Comparison of ENCODE assay signal across 20 cellular contexts in the genomic region with DNA sequence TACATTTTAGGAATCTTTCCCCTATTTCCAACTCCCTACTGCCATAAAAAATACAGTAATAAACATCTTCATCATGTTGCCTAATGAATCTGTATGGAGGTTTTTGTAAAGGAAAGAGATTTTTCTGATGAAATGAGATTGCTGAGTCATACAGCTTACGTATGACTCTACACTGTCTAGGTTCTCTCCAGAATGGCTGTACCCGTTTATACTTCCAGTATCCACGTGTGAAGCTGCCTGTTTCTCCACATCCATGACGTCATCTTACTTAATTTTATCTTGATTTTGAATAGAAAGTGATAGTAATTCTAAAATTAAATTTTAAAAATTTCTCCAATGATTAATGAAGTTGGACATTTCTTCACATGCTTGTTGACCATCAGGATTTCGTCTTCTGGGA.
DNase-seq lines count a peak whose midpoint lies in the region; ATAC-seq, FAIRE-seq and TF ChIP-seq lines count a peak whose summit lies in the region.
"Had no signal": no experiment of that assay in that cellular context is flagged by ENCODE, and none has a peak within 500 bp of the region (broad histone marks: within the 10 kb centered on the region; RNA-seq: fewer than 3 reads in every experiment).

No MANE protein-coding gene starts in this region.

- no peak overlapping the region for H3K4me3 Mint-ChIP-seq in WTC11
- H3K4me3 Mint-ChIP-seq: stimulated activated naive CD8-positive, alpha-beta T cell treated with anti-CD3 and anti-CD28 coated beads, Interleukin-15, amount 100 ng/mL, for 72 hours had no signal

- no peak overlapping the region for H3K27ac ChIP-seq in GM12878 (ENCODE audit: control insufficient read depth, insufficient read depth)
- H3K27ac ChIP-seq: esophagus muscularis mucosa, PC-9 had no signal

- H3K4me1 ChIP-seq in GM12878 (ENCODE audit: control insufficient read depth, insufficient read depth, low read length), result no peaks in the 10 kb centered on the region
- H3K4me1 ChIP-seq: esophagus muscularis mucosa had no signal

- peaks cover 4% of the 10 kb centered on the region for H3K36me3 Mint-ChIP-seq in WTC11

- H3K36me3 ChIP-seq in GM12878 (ENCODE audit: control insufficient read depth in 2 of 2, insufficient read depth in 2 of 2, low read length in 1 of 2), result no peaks in the 10 kb centered on the region

- DNase-seq in AG08395 (ENCODE audit: low spot score) (peak; percentile 4), LHCN-M2 (ENCODE audit: low read depth) (peak; percentile 32), GM12878 (ENCODE audit: low read depth, low spot score) (no peak), foreskin fibroblast (peak; percentile 6 to 29), NCI-H82 (lab: John Stamatoyannopoulos, UW) (no peak), WTC11 (ENCODE audit: low spot score) (no peak), NCI-H1092 treated with DMSO at 0.1 percent for 48 hours (lab: John Stamatoyannopoulos, UW) (no peak)
- DNase-seq: activated CD4-positive, CD25-positive, alpha-beta regulatory T cell; activated gamma-delta T cell; AML-193; aorta; dermis blood vessel endothelial cell; left ventricle myocardium superior; NCI-H1436 treated with DMSO at 0.1 percent for 48 hours; NCI-H446; PC-9; stimulated activated naive CD8-positive, alpha-beta T cell treated with anti-CD3 and anti-CD28 coated beads, Interleukin-15, amount 100 ng/mL, for 72 hours had no signal

- no peaks in the 10 kb centered on the region for H3K4me1 Mint-ChIP-seq in WTC11
- H3K4me1 Mint-ChIP-seq: stimulated activated naive CD8-positive, alpha-beta T cell treated with anti-CD3 and anti-CD28 coated beads, Interleukin-15, amount 100 ng/mL, for 72 hours had no signal

- no peaks in the 10 kb centered on the region for H3K9me3 ChIP-seq in GM12878 (replicated peaks; ENCODE audit: control insufficient read depth, insufficient read depth, low read length)
- H3K9me3 ChIP-seq: esophagus muscularis mucosa had no signal

- TF ChIP-seq EP300 in GM12878 (IDR thresholded peaks at IDR 0.05; ENCODE audit: borderline replicate concordance in 1 of 2, control insufficient read depth in 1 of 2, low read depth in 2 of 2, low read length in 2 of 2), result no peak

- no peaks in the 10 kb centered on the region for H3K27me3 Mint-ChIP-seq in WTC11 (ENCODE audit: low read depth)

- H3K27me3 ChIP-seq in GM12878 (replicated peaks in 1 of 2; ENCODE audit: control insufficient read depth in 2 of 2, insufficient read depth in 2 of 2, low read length in 1 of 2), result no peaks in the 10 kb centered on the region
- H3K27me3 ChIP-seq: esophagus muscularis mucosa had no signal

- no peaks in the 10 kb centered on the region for H3K9me3 Mint-ChIP-seq in WTC11
- H3K9me3 Mint-ChIP-seq: stimulated activated naive CD8-positive, alpha-beta T cell treated with anti-CD3 and anti-CD28 coated beads, Interleukin-15, amount 100 ng/mL, for 72 hours had no signal

- SMC1A ChIA-PET in GM12878 (lab: Charles Lee; ENCODE audit: uncharacterized antibody, unreplicated experiment), result interaction anchor here (0.8 to 1.3 kb wide), 2 partner anchors 8 to 9 kb away, joined by 3 read pairs; no protein-coding TSS in a partner anchor

- no peak for FAIRE-seq in GM12878 (lab: Jason Lieb, UNC)
- FAIRE-seq: GM18507 had no signal

- TF ChIP-seq CTCF in GM12878 (IDR thresholded peaks at IDR 0.05 in 2 of 3, conservative IDR thresholded peaks at IDR 0.05 in 1 of 3; ENCODE audit: control insufficient read depth in 2 of 3, extremely low read depth in 1 of 3, insufficient read depth in 1 of 3, low read depth in 3 of 3, low read length in 3 of 3), result no peak
- TF ChIP-seq CTCF in foreskin fibroblast (IDR thresholded peaks at IDR 0.05; ENCODE audit: low read depth, low read length), result no peak
- TF ChIP-seq CTCF in WTC11 (IDR thresholded peaks at IDR 0.05), result no peak

- no peak for TF ChIP-seq RAD21 in GM12878 (IDR thresholded peaks at IDR 0.05; ENCODE audit: insufficient read depth, low read depth, low read length)

- no peak overlapping the region for H2AFZ ChIP-seq in GM12878 (ENCODE audit: control insufficient read depth, low read depth, low read length)
- H2AFZ ChIP-seq: PC-9 had no signal

- in situ Hi-C loops in GM12878 (cut with MboI), result no loop called here

- CTCF ChIA-PET in GM12878 (lab: Yijun Ruan, JAX) (no interaction called here), WTC11 (lab: Charles Lee) (no interaction called here)

- WGBS in GM12878 (ENCODE audit: insufficient coverage, insufficient replicate concordance, low lambda C conversion rate, missing lambda C conversion rate), result 28% methylated on average over 5 of the region's 5 CpGs

- no peak for TF ChIP-seq POLR2A in GM12878 (IDR thresholded peaks at IDR 0.05; ENCODE audit: low read depth, low read length)

- intact Hi-C loops in GM12878 (cut with micrococcal nuclease; ENCODE audit: unreplicated experiment), result no loop called here

- H4K20me1 ChIP-seq in GM12878 (ENCODE audit: control insufficient read depth, insufficient read depth), result no peaks in the 10 kb centered on the region

- H3K27ac Mint-ChIP-seq in WTC11, result no peak overlapping the region
- H3K27ac Mint-ChIP-seq: stimulated activated naive CD8-positive, alpha-beta T cell treated with anti-CD3 and anti-CD28 coated beads, Interleukin-15, amount 100 ng/mL, for 72 hours had no signal

- no peak overlapping the region for H3K4me2 ChIP-seq in GM12878 (ENCODE audit: control insufficient read depth, insufficient read depth)
- H3K4me2 ChIP-seq: PC-9 had no signal

- RAD21 ChIA-PET in GM12878 (lab: Charles Lee; ENCODE audit: unreplicated experiment), result no interaction called here

- no peaks in the 10 kb centered on the region for H3K79me2 ChIP-seq in GM12878 (ENCODE audit: control insufficient read depth, insufficient read depth, low read length)

- BruUV-seq in GM12878 (replicated peaks; lab: Mats Ljungman, UMichigan), result no TSS peak

- ATAC-seq in GM12878, result no peak
- no peak for ATAC-seq in GM21825 (IDR thresholded peaks at IDR 0.05; ENCODE audit: unreplicated experiment)
- ATAC-seq in WTC11, result no peak
- ATAC-seq: left ventricle myocardium superior; stimulated activated naive CD8-positive, alpha-beta T cell treated with anti-CD3 and anti-CD28 coated beads, Interleukin-15, amount 100 ng/mL, for 72 hours had no signal

- no peak overlapping the region for H3K4me3 ChIP-seq in GM12878
- no peak overlapping the region for H3K4me3 ChIP-seq in foreskin fibroblast (ENCODE audit: low read depth in 1 of 2, low read length in 2 of 2)
- H3K4me3 ChIP-seq: esophagus muscularis mucosa, PC-9 had no signal

- H3K9ac ChIP-seq in GM12878 (ENCODE audit: control insufficient read depth, insufficient read depth, low read length), result no peak overlapping the region

- POLR2A ChIA-PET in GM12878 (lab: Charles Lee), result no interaction called here
- POLR2A ChIA-PET in WTC11 (lab: Charles Lee), result no interaction called here

TF ChIP-seq in GM12878, 131 proteins besides CTCF, POLR2A, EP300 and RAD21:
- TF ChIP-seq RELA (IDR thresholded peaks at IDR 0.05; ENCODE audit: borderline replicate concordance, partially characterized antibody), result no peak
- no peak for TF ChIP-seq HDAC2 (IDR thresholded peaks at IDR 0.05)
- TF ChIP-seq ATF7 (IDR thresholded peaks at IDR 0.05; ENCODE audit: low read depth), result peak; percentile 67

TF ChIP-seq in WTC11, 78 proteins besides CTCF, POLR2A, EP300 and RAD21:
- no peak for TF ChIP-seq FOXP1 (CRISPR knock-in tag; IDR thresholded peaks at IDR 0.05; ENCODE audit: borderline replicate concordance)
- TF ChIP-seq, protein P1, sequence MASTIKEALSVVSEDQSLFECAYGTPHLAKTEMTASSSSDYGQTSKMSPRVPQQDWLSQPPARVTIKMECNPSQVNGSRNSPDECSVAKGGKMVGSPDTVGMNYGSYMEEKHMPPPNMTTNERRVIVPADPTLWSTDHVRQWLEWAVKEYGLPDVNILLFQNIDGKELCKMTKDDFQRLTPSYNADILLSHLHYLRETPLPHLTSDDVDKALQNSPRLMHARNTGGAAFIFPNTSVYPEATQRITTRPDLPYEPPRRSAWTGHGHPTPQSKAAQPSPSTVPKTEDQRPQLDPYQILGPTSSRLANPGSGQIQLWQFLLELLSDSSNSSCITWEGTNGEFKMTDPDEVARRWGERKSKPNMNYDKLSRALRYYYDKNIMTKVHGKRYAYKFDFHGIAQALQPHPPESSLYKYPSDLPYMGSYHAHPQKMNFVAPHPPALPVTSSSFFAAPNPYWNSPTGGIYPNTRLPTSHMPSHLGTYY (CRISPR knock-in tag; IDR thresholded peaks at IDR 0.05), result no peak

Comparison
In these comparisons a context has a peak if more than half of its experiments do, and no peak if none do; other contexts are left out.
1. DNase-seq: peak in AG08395 (single experiment), LHCN-M2 (single experiment) and foreskin fibroblast (2 of 2); none in GM12878 (single experiment), NCI-H82 (single experiment), WTC11 (single experiment) and NCI-H1092 treated with DMSO at 0.1 percent for 48 hours (single experiment).